8 cellular contexts compared by ENCODE assay signal in the genomic region with DNA sequence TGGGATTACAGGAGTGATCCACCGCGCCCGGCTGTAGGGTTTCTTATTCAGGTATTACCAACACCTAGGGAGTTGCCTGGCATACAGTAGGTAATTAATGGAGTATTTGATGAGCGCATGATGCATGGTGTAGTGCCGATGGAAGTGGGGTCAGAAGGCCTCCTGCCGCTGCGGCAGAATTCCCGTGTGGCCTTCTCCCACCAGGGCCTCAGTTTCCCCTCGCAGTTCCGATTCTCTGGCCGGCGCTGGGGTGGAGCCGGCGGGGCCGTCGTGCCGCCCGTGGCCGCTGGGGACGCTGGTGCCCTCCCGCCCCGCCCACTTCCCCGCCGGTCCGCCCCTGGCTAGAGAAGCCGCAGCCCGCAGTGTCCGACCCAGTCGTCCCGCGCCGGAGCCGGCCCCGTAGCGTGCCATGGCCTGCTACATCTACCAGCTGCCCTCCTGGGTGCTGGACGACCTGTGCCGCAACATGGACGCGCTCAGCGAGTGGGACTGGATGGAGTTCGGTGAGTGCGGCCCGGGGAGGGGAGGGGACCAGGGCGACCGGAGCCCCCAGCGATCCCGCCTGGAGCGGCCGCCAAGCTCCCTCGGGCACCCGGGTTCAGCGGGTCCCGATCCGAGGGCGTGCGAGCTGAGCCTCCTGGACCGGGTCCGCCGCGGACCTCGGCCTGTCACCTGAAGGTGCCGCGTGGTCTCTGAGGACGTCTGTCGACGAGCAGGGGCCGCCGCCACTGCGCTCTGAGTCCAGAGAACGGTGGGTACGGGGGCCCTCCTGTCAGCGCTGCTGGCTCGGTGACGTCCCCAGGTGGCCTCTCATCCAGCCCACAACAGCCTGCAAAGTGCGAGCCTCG. TPM values are rescaled to one million over a fixed set of nuclear protein-coding genes. Genes with fewer than 3 reads are reported as not detected.
DNase-seq lines count a peak whose midpoint lies in the region; ATAC-seq and TF ChIP-seq lines count a peak whose summit lies in the region.

A gene with protein sequence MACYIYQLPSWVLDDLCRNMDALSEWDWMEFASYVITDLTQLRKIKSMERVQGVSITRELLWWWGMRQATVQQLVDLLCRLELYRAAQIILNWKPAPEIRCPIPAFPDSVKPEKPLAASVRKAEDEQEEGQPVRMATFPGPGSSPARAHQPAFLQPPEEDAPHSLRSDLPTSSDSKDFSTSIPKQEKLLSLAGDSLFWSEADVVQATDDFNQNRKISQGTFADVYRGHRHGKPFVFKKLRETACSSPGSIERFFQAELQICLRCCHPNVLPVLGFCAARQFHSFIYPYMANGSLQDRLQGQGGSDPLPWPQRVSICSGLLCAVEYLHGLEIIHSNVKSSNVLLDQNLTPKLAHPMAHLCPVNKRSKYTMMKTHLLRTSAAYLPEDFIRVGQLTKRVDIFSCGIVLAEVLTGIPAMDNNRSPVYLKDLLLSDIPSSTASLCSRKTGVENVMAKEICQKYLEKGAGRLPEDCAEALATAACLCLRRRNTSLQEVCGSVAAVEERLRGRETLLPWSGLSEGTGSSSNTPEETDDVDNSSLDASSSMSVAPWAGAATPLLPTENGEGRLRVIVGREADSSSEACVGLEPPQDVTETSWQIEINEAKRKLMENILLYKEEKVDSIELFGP (plus strand): TSS at position 374 of the 848 bp plus-strand sequence. CDS start 36 bp downstream, at position 410.

- peaks cover 6% of the 10 kb centered on the region for H3K4me1 Mint-ChIP-seq in nephron

- peak within 1 kb of the TSS; percentile 74 to 84 for H3K9ac ChIP-seq in stomach smooth muscle (ENCODE audit: low read length in 2 of 2)

- peak within 1 kb of the TSS; percentile 93 for H3K4me2 ChIP-seq in PC-9

- peak within 1 kb of the TSS; percentile 77 to 91 (median 89) for H3K4me3 Mint-ChIP-seq in nephron

- ATAC-seq in HG02885 (IDR thresholded peaks at IDR 0.05; ENCODE audit: poor library complexity, unreplicated experiment): peak; percentile 85

- no peak within 1 kb of the TSS for H3K27ac Mint-ChIP-seq in nephron

- H3K79me2 ChIP-seq in PC-9 (ENCODE audit: low read depth): peaks cover 45% of the 10 kb centered on the region

- H3K27me3 Mint-ChIP-seq in nephron (ENCODE audit: low read depth): peaks cover 8% of the 10 kb centered on the region

- POLR2A ChIA-PET in PC-9 (lab: Charles Lee; ENCODE audit: unreplicated experiment): no interaction called here

- TSS peak; percentile 42 for BruUV-seq in PC-9 (replicated peaks; lab: Mats Ljungman, UMichigan)

- H3K27ac ChIP-seq in PC-9 (peak within 1 kb of the TSS; percentile 50), stomach smooth muscle (ENCODE audit: low read length) (no peak within 1 kb of the TSS)

- intact Hi-C loops in PC-9 (cut with micrococcal nuclease; ENCODE audit: unreplicated experiment): loop anchor here (1.0 to 2.0 kb wide), 2 partner anchors 40 to 61 kb away; no protein-coding TSS in a partner anchor

- H3K4me1 ChIP-seq in PC-9 (replicated peaks; ENCODE audit: insufficient read depth) (peaks cover 26% of the 10 kb centered on the region), stomach smooth muscle (ENCODE audit: control insufficient read depth, insufficient read depth, low read length) (peaks cover 9% of the 10 kb centered on the region)

- no peaks in the 10 kb centered on the region for H3K36me3 Mint-ChIP-seq in nephron (ENCODE audit: low read depth)

- no peaks in the 10 kb centered on the region for H3K9me2 ChIP-seq in PC-9 (ENCODE audit: insufficient read depth)

- peaks cover 6% of the 10 kb centered on the region for H3K9me3 Mint-ChIP-seq in nephron

- H3K27me3 ChIP-seq in PC-9 (ENCODE audit: insufficient read depth, low read depth): no peaks in the 10 kb centered on the region
- no peaks in the 10 kb centered on the region for H3K27me3 ChIP-seq in stomach smooth muscle (ENCODE audit: control insufficient read depth in 1 of 2, insufficient read depth in 2 of 2, low read length in 2 of 2)

- H3K36me3 ChIP-seq in PC-9 (ENCODE audit: low read depth) (peaks cover 25% of the 10 kb centered on the region), stomach smooth muscle (ENCODE audit: control insufficient read depth in 2 of 2, insufficient read depth in 2 of 2, low read length in 2 of 2) (no peaks in the 10 kb centered on the region)

- peaks cover 14% of the 10 kb centered on the region for H3K9me3 ChIP-seq in PC-9 (ENCODE audit: insufficient read depth, low read depth)
- no peaks in the 10 kb centered on the region for H3K9me3 ChIP-seq in stomach smooth muscle (ENCODE audit: control insufficient read depth in 2 of 2, low read length in 2 of 2)

- CTCF ChIA-PET in PC-9 (lab: Charles Lee): interaction anchor here (0.5 to 0.7 kb wide), 2 partner anchors 27 to 1747 kb away, joined by 3 to 4 read pairs; no protein-coding TSS in a partner anchor

- H3F3A ChIP-seq in PC-9 (ENCODE audit: insufficient read depth, low read depth): peaks cover 49% of the 10 kb centered on the region

- peak; percentile 74 for TF ChIP-seq CTCF in PC-9 (conservative IDR thresholded peaks at IDR 0.05)
- TF ChIP-seq CTCF in nephron (IDR thresholded peaks at IDR 0.05; ENCODE audit: unreplicated experiment in 3 of 3): peak; percentile 91 to 98 (median 97)

- H3K4me3 ChIP-seq in PC-9 (peak within 1 kb of the TSS; percentile 99), stomach smooth muscle (ENCODE audit: low read length in 2 of 2) (peak within 1 kb of the TSS; percentile 65 to 89)

- H4K20me1 ChIP-seq in PC-9 (ENCODE audit: insufficient read depth): no peaks in the 10 kb centered on the region

- DNase-seq in NCI-H510A (lab: John Stamatoyannopoulos, UW) (peak; percentile 31), NCI-H510A treated with DMSO at 0.1 percent for 48 hours (lab: John Stamatoyannopoulos, UW) (no peak), PC-9 (peak in 1 of 2 experiments; percentile 65), fibroblast of the conjunctiva (ENCODE audit: low read depth) (peak; percentile 20)
- peak; percentile 44 for DNase-seq in activated effector memory CD4-positive, alpha-beta T cell treated with Interleukin-2 at 50 U/mL for 16 hours

- H2AFZ ChIP-seq in PC-9: peak within 1 kb of the TSS; percentile 99

RNA-seq across cellular contexts. Expression of the gene that starts here (rescaled TPM):
- 2.6 and 2.7 TPM in 2 replicates for total RNA-seq in PC-9 (2021)
